Comparison of ENCODE assay signal across 4 cellular contexts in the genomic region with DNA sequence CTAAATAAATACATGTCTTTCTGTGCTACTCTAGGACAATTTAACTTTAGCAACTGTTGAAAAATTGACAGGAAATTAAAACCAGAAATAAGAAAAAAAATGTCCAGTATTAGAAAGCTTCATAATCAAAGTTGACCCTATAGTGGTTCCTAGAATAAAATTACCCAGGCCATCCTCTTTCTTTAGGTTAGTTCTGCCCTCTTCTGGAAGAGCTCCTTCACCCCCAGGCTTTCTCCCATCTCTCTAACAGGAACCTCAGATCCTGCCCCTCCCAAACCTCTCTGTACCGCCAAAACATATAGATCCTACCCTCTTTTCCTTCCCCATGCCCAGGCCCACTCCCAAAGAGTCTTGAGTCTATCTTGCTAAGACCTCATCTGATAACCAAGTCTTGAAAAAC.
TF ChIP-seq lines count a peak whose summit lies in the region.

No MANE protein-coding gene starts in this region.

TF ChIP-seq in SK-N-SH, 30 proteins besides CTCF, POLR2A, EP300 and RAD21:
- TF ChIP-seq, protein P1, sequence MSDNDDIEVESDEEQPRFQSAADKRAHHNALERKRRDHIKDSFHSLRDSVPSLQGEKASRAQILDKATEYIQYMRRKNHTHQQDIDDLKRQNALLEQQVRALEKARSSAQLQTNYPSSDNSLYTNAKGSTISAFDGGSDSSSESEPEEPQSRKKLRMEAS (IDR thresholded peaks at IDR 0.05; ENCODE audit: low read depth), result no peak
- TF ChIP-seq RFX5 (IDR thresholded peaks at IDR 0.05; ENCODE audit: low read length) (no peak), NRF1 (IDR thresholded peaks at IDR 0.05; ENCODE audit: low read depth, low read length) (no peak), SIN3A (IDR thresholded peaks at IDR 0.05; ENCODE audit: borderline replicate concordance, low read depth, low read length) (no peak), POLR2AphosphoS5 (IDR thresholded peaks at IDR 0.05; ENCODE audit: low read depth, low read length) (no peak), RXRA (IDR thresholded peaks at IDR 0.05; ENCODE audit: borderline replicate concordance, low read depth) (no peak), TAF1 (IDR thresholded peaks at IDR 0.05; ENCODE audit: borderline replicate concordance, low read depth, low read length) (no peak), EZH2phosphoT487 (IDR thresholded peaks at IDR 0.05; ENCODE audit: borderline replicate concordance, low read depth) (no peak), FOSL2 (IDR thresholded peaks at IDR 0.05; ENCODE audit: borderline replicate concordance, low read depth) (no peak), TEAD4 (IDR thresholded peaks at IDR 0.05; ENCODE audit: borderline replicate concordance, insufficient read depth) (no peak), YY1 (IDR thresholded peaks at IDR 0.05; ENCODE audit: low read depth) (no peak), TCF12 (IDR thresholded peaks at IDR 0.05) (no peak)
- TF ChIP-seq, protein P2, sequence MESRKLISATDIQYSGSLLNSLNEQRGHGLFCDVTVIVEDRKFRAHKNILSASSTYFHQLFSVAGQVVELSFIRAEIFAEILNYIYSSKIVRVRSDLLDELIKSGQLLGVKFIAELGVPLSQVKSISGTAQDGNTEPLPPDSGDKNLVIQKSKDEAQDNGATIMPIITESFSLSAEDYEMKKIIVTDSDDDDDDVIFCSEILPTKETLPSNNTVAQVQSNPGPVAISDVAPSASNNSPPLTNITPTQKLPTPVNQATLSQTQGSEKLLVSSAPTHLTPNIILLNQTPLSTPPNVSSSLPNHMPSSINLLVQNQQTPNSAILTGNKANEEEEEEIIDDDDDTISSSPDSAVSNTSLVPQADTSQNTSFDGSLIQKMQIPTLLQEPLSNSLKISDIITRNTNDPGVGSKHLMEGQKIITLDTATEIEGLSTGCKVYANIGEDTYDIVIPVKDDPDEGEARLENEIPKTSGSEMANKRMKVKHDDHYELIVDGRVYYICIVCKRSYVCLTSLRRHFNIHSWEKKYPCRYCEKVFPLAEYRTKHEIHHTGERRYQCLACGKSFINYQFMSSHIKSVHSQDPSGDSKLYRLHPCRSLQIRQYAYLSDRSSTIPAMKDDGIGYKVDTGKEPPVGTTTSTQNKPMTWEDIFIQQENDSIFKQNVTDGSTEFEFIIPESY (IDR thresholded peaks at IDR 0.05; ENCODE audit: borderline replicate concordance, low read depth), result no peak

TF ChIP-seq in SK-N-SH treated with all-trans-retinoic acid at 6 μM for 48 hours, 23 proteins besides CTCF, POLR2A, EP300 and RAD21 (continued from another document):
- TF ChIP-seq TOX (CRISPR knock-in tag; IDR thresholded peaks at IDR 0.05; ENCODE audit: borderline replicate concordance) (no peak), GLIS3 (CRISPR knock-in tag; IDR thresholded peaks at IDR 0.05) (no peak), BACH2 (CRISPR knock-in tag; IDR thresholded peaks at IDR 0.05; ENCODE audit: borderline replicate concordance) (no peak), OSR1 (CRISPR knock-in tag; IDR thresholded peaks at IDR 0.05) (no peak), ISL1 (CRISPR knock-in tag; IDR thresholded peaks at IDR 0.05) (no peak), TCF4 (CRISPR knock-in tag; IDR thresholded peaks at IDR 0.05; ENCODE audit: borderline replicate concordance) (no peak), PPARA (CRISPR knock-in tag; IDR thresholded peaks at IDR 0.05; ENCODE audit: borderline replicate concordance) (no peak)
TF ChIP-seq in SK-N-SH treated with all-trans-retinoic acid at 6 μM for 48 hours: peak in this region for 0.

TF ChIP-seq in GM23338, 12 proteins besides CTCF, POLR2A, EP300 and RAD21:
- TF ChIP-seq POLR2AphosphoS5 (IDR thresholded peaks at IDR 0.05; ENCODE audit: low read depth) (no peak), EZH2phosphoT487 (IDR thresholded peaks at IDR 0.05; ENCODE audit: unreplicated experiment) (no peak)
- TF ChIP-seq, protein P3, sequence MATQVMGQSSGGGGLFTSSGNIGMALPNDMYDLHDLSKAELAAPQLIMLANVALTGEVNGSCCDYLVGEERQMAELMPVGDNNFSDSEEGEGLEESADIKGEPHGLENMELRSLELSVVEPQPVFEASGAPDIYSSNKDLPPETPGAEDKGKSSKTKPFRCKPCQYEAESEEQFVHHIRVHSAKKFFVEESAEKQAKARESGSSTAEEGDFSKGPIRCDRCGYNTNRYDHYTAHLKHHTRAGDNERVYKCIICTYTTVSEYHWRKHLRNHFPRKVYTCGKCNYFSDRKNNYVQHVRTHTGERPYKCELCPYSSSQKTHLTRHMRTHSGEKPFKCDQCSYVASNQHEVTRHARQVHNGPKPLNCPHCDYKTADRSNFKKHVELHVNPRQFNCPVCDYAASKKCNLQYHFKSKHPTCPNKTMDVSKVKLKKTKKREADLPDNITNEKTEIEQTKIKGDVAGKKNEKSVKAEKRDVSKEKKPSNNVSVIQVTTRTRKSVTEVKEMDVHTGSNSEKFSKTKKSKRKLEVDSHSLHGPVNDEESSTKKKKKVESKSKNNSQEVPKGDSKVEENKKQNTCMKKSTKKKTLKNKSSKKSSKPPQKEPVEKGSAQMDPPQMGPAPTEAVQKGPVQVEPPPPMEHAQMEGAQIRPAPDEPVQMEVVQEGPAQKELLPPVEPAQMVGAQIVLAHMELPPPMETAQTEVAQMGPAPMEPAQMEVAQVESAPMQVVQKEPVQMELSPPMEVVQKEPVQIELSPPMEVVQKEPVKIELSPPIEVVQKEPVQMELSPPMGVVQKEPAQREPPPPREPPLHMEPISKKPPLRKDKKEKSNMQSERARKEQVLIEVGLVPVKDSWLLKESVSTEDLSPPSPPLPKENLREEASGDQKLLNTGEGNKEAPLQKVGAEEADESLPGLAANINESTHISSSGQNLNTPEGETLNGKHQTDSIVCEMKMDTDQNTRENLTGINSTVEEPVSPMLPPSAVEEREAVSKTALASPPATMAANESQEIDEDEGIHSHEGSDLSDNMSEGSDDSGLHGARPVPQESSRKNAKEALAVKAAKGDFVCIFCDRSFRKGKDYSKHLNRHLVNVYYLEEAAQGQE (IDR thresholded peaks at IDR 0.05; ENCODE audit: unreplicated experiment), result no peak

TF ChIP-seq in WTC11, 78 proteins besides CTCF, POLR2A, EP300 and RAD21 (continued from another document):
- TF ChIP-seq KAT7 (CRISPR knock-in tag; IDR thresholded peaks at IDR 0.05; ENCODE audit: borderline replicate concordance) (no peak), GTF2I (CRISPR knock-in tag; conservative IDR thresholded peaks at IDR 0.05) (no peak), IRF2 (CRISPR knock-in tag; IDR thresholded peaks at IDR 0.05; ENCODE audit: borderline replicate concordance, low read depth) (no peak), ZNF317 (CRISPR knock-in tag; IDR thresholded peaks at IDR 0.05; ENCODE audit: borderline replicate concordance, low read depth) (no peak), PRRX2 (CRISPR knock-in tag; IDR thresholded peaks at IDR 0.05) (no peak), MXD4 (CRISPR knock-in tag; IDR thresholded peaks at IDR 0.05; ENCODE audit: borderline replicate concordance) (no peak), TCF7 (CRISPR knock-in tag; IDR thresholded peaks at IDR 0.05; ENCODE audit: low read depth) (no peak)
- TF ChIP-seq, protein P1 (CRISPR knock-in tag; IDR thresholded peaks at IDR 0.05), result no peak
- TF ChIP-seq, protein P4, sequence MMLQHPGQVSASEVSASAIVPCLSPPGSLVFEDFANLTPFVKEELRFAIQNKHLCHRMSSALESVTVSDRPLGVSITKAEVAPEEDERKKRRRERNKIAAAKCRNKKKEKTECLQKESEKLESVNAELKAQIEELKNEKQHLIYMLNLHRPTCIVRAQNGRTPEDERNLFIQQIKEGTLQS (CRISPR knock-in tag; conservative IDR thresholded peaks at IDR 0.05), result no peak
- TF ChIP-seq, protein P5, sequence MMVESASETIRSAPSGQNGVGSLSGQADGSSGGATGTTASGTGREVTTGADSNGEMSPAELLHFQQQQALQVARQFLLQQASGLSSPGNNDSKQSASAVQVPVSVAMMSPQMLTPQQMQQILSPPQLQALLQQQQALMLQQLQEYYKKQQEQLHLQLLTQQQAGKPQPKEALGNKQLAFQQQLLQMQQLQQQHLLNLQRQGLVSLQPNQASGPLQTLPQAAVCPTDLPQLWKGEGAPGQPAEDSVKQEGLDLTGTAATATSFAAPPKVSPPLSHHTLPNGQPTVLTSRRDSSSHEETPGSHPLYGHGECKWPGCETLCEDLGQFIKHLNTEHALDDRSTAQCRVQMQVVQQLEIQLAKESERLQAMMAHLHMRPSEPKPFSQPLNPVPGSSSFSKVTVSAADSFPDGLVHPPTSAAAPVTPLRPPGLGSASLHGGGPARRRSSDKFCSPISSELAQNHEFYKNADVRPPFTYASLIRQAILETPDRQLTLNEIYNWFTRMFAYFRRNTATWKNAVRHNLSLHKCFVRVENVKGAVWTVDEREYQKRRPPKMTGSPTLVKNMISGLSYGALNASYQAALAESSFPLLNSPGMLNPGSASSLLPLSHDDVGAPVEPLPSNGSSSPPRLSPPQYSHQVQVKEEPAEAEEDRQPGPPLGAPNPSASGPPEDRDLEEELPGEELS (CRISPR knock-in tag; IDR thresholded peaks at IDR 0.05), result no peak
TF ChIP-seq in WTC11: peak in this region for 0.
